In the genomic region with DNA sequence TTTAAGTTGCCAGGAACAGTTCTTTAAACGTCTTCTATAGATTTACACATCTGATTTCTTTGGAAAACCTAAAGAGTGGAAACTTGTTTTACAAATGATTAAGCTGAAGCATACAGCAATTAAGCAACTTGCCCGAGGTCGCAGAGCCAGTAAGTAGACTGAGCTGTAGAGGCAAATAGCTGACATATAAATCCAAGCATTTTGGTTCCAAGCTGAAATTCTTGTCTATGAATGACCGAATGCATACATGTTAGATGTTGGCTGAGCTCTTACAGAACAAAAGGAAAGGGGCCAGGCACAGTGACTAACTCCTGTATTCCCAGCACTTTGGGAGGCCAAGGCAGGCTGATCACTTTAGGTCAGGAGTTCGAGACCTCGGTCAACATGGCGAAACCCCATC, we compare ENCODE assay signal across 29 cellular contexts.
A peak's percentile ranks its signal among the peaks of the same experiment; 100 is the strongest.
DNase-seq lines count a peak whose midpoint lies in the region; ATAC-seq, FAIRE-seq and TF ChIP-seq lines count a peak whose summit lies in the region.
"Had no signal": no experiment of that assay in that cellular context is flagged by ENCODE, and none has a peak within 500 bp of the region (broad histone marks: within the 10 kb centered on the region; RNA-seq: fewer than 3 reads in every experiment).

No MANE protein-coding gene starts in this region.

- ATAC-seq in stimulated activated effector memory CD8-positive, alpha-beta T cell treated with anti-CD3 and anti-CD28 coated beads, Interleukin-12 subunit alpha, Interleukin-12 subunit beta, amount 100 ng/mL, for 72 hours: no peak
- no peak for ATAC-seq in HepG2
- no peak for ATAC-seq in upper lobe of left lung (ENCODE audit: low FRiP score in 2 of 2)
- ATAC-seq: gastrocnemius medialis; left colon; stimulated activated naive CD8-positive, alpha-beta T cell treated with anti-CD3 and anti-CD28 coated beads, Interleukin-15, amount 100 ng/mL, for 72 hours had no signal

- DNase-seq in mammary epithelial cell (no peak), MCF 10A (ENCODE audit: unreplicated experiment) (no peak), dermis blood vessel endothelial cell (peak; percentile 15), glomerular visceral epithelial cell (ENCODE audit: extremely low spot score) (peak; percentile 45), LoVo (ENCODE audit: low spot score) (no peak), HepG2 (ENCODE audit: low spot score) (no peak), upper lobe of left lung (no peak)
- DNase-seq in stimulated activated effector memory CD8-positive, alpha-beta T cell treated with anti-CD3 and anti-CD28 coated beads, Interleukin-12 subunit alpha, Interleukin-12 subunit beta, amount 100 ng/mL, for 72 hours (ENCODE audit: low spot score in 2 of 2): no peak
- DNase-seq: activated CD4-positive, alpha-beta T cell treated with anti-CD3 and anti-CD28 coated beads, Interleukin-2, amount 50 U/mL, for 48 hours; activated CD8-positive, alpha-beta memory T cell treated with anti-CD3 and anti-CD28 coated beads, Interleukin-2, amount 50 U/mL, for 4 hours; caudate nucleus; gastrocnemius medialis; GF-D8; H9; left colon; naive B cell; NCI-H1105; NCI-H187 treated with DMSO at 0.1 percent for 48 hours; NCI-H524 treated with DMSO at 0.1 percent for 48 hours; nucleus accumbens; PC-9; stimulated activated naive CD8-positive, alpha-beta T cell treated with anti-CD3 and anti-CD28 coated beads, Interleukin-15, amount 100 ng/mL, for 72 hours; T-helper 1 cell had no signal

- H3K36me3 Mint-ChIP-seq in MCF 10A (ENCODE audit: insufficient read depth, unreplicated experiment): peaks cover 4% of the 10 kb centered on the region
- H3K36me3 Mint-ChIP-seq in stimulated activated effector memory CD8-positive, alpha-beta T cell treated with anti-CD3 and anti-CD28 coated beads, Interleukin-12 subunit alpha, Interleukin-12 subunit beta, amount 100 ng/mL, for 72 hours: no peaks in the 10 kb centered on the region
- H3K36me3 Mint-ChIP-seq: activated naive CD4-positive, alpha-beta T cell treated with anti-CD3 and anti-CD28 coated beads, Interleukin-2, amount 50 U/mL, for 24 hours; IgD-negative memory B cell had no signal

- no peaks in the 10 kb centered on the region for H3K9me3 ChIP-seq in mammary epithelial cell (replicated peaks; ENCODE audit: insufficient read depth, low read length)
- H3K9me3 ChIP-seq in HepG2 (ENCODE audit: low read length): no peaks in the 10 kb centered on the region
- H3K9me3 ChIP-seq in upper lobe of left lung: no peaks in the 10 kb centered on the region
- H3K9me3 ChIP-seq: gastrocnemius medialis had no signal

- H3K27ac Mint-ChIP-seq in MCF 10A (ENCODE audit: low read depth, unreplicated experiment): no peak overlapping the region
- H3K27ac Mint-ChIP-seq in stimulated activated effector memory CD8-positive, alpha-beta T cell treated with anti-CD3 and anti-CD28 coated beads, Interleukin-12 subunit alpha, Interleukin-12 subunit beta, amount 100 ng/mL, for 72 hours: no peak overlapping the region
- H3K27ac Mint-ChIP-seq: activated T-helper 1 cell treated with anti-CD3 and anti-CD28 coated beads, Interleukin-12 subunit alpha, Interleukin-12 subunit beta, Interleukin-2, Interleukin-4 antibody, amounts not matched to agents 30 ng/mL and 10 ng/mL and 1 ng/mL, durations not matched to agents 14 hours and 24 hours and 36 hours; B cell; IgD-negative memory B cell had no signal

- FAIRE-seq in HepG2 (lab: Jason Lieb, UNC): no peak
- FAIRE-seq: GM19239 had no signal

- H4K20me1 ChIP-seq in mammary epithelial cell (ENCODE audit: insufficient read depth, low read length) (no peaks in the 10 kb centered on the region), HepG2 (ENCODE audit: insufficient read depth, low read length) (no peaks in the 10 kb centered on the region)

- TF ChIP-seq CTCF in mammary epithelial cell (conservative IDR thresholded peaks at IDR 0.05 in 1 of 2, IDR thresholded peaks at IDR 0.05 in 1 of 2; ENCODE audit: extremely low read depth in 1 of 2, insufficient read depth in 1 of 2, low read depth in 1 of 2, low read length in 2 of 2) (no peak), MCF 10A (IDR thresholded peaks at IDR 0.05; ENCODE audit: unreplicated experiment) (no peak), HepG2 (CRISPR knock-in tag; IDR thresholded peaks at IDR 0.05) (no peak), upper lobe of left lung (IDR thresholded peaks at IDR 0.05) (no peak)

- H3K27me3 ChIP-seq in mammary epithelial cell (ENCODE audit: insufficient read depth, low read length): no peaks in the 10 kb centered on the region
- no peaks in the 10 kb centered on the region for H3K27me3 ChIP-seq in HepG2 (ENCODE audit: control insufficient read depth in 1 of 2, insufficient read depth in 2 of 2, low read length in 2 of 2)
- no peaks in the 10 kb centered on the region for H3K27me3 ChIP-seq in upper lobe of left lung
- H3K27me3 ChIP-seq: gastrocnemius medialis, hepatocyte had no signal

- BruUV-seq in mammary epithelial cell (replicated peaks; lab: Mats Ljungman, UMichigan) (no TSS peak), MCF 10A (replicated peaks; lab: Mats Ljungman, UMichigan) (no TSS peak), HepG2 (replicated peaks; lab: Mats Ljungman, UMichigan) (no TSS peak)

- H3K4me2 ChIP-seq in mammary epithelial cell (ENCODE audit: insufficient read depth, low read depth, low read length) (no peak overlapping the region), HepG2 (ENCODE audit: low read depth, low read length) (no peak overlapping the region)
- H3K4me2 ChIP-seq: hepatocyte, PC-9 had no signal

- H3K27ac ChIP-seq in mammary epithelial cell (ENCODE audit: insufficient read depth, low read depth, low read length) (peak overlapping the region; percentile 95), HepG2 (ENCODE audit: extremely low read length, insufficient read depth, low read length) (no peak overlapping the region), upper lobe of left lung (no peak overlapping the region)
- H3K27ac ChIP-seq: gastrocnemius medialis, hepatocyte, PC-9 had no signal

- H3K36me3 ChIP-seq in mammary epithelial cell (ENCODE audit: insufficient read depth, low read length) (no peaks in the 10 kb centered on the region), HepG2 (replicated peaks in 1 of 2; ENCODE audit: control insufficient read depth in 1 of 2, insufficient read depth in 2 of 2, low read length in 2 of 2) (no peaks in the 10 kb centered on the region), upper lobe of left lung (no peaks in the 10 kb centered on the region)
- H3K36me3 ChIP-seq: gastrocnemius medialis had no signal

- no peak for TF ChIP-seq EP300 in HepG2 (IDR thresholded peaks at IDR 0.05; ENCODE audit: low read depth in 2 of 2, low read length in 2 of 2)
- no peak for TF ChIP-seq EP300 in HepG2 (CRISPR knock-in tag; IDR thresholded peaks at IDR 0.05; ENCODE audit: borderline replicate concordance)
- no peak for TF ChIP-seq EP300 in upper lobe of left lung (IDR thresholded peaks at IDR 0.05)

- H3K27me3 Mint-ChIP-seq in MCF 10A (ENCODE audit: insufficient read depth, unreplicated experiment): no peaks in the 10 kb centered on the region
- H3K27me3 Mint-ChIP-seq: activated naive CD4-positive, alpha-beta T cell treated with anti-CD3 and anti-CD28 coated beads, Interleukin-2, amount 50 U/mL, for 24 hours; B cell; IgD-negative memory B cell had no signal

- POLR2A ChIA-PET in MCF 10A (lab: Yijun Ruan, JAX) (no interaction called here), HepG2 (lab: Yijun Ruan, JAX) (no interaction called here)

- H3K9ac ChIP-seq in mammary epithelial cell (ENCODE audit: insufficient read depth, low read length) (no peak overlapping the region), HepG2 (ENCODE audit: insufficient read depth, low read depth, low read length) (no peak overlapping the region)

- no peak for TF ChIP-seq RAD21 in HepG2 (CRISPR knock-in tag; IDR thresholded peaks at IDR 0.05)

- no peaks in the 10 kb centered on the region for H3K9me3 Mint-ChIP-seq in MCF 10A (ENCODE audit: unreplicated experiment)
- H3K9me3 Mint-ChIP-seq in stimulated activated effector memory CD8-positive, alpha-beta T cell treated with anti-CD3 and anti-CD28 coated beads, Interleukin-12 subunit alpha, Interleukin-12 subunit beta, amount 100 ng/mL, for 72 hours: no peaks in the 10 kb centered on the region
- H3K9me3 Mint-ChIP-seq: activated naive CD4-positive, alpha-beta T cell treated with anti-CD3 and anti-CD28 coated beads, Interleukin-2, amount 50 U/mL, for 24 hours; IgD-negative memory B cell; naive B cell had no signal

- CTCF ChIA-PET in mammary epithelial cell (lab: Charles Lee; ENCODE audit: low non-redundant PET): interaction anchor here (0.7 kb wide), 1 partner anchor 16 kb away, joined by 3 read pairs; no protein-coding TSS in a partner anchor
- CTCF ChIA-PET in MCF 10A (lab: Yijun Ruan, JAX): interaction anchor here (0.6 to 0.7 kb wide), 2 partner anchors 10 to 403 kb away, joined by 3 read pairs; no protein-coding TSS in a partner anchor
- CTCF ChIA-PET in HepG2 (lab: Yijun Ruan, JAX; ENCODE audit: low intra/inter-chr PET ratio, low total read pairs): no interaction called here

- in situ Hi-C loops in mammary epithelial cell (cut with MboI; ENCODE audit: low sequenced_read_pairs in 2 of 2): no loop called here
- in situ Hi-C loops in HepG2 (cut with HindIII; ENCODE audit: extremely low pct_ligation_motif_present, low pct_unique_long_range_greater_than_20kb): no loop called here

- dilution Hi-C loops in mammary epithelial cell (cut with HindIII; ENCODE audit: low sequenced_read_pairs): loop anchor here (10.0 kb wide), 2 partner anchors 205 to 255 kb away; no protein-coding TSS in a partner anchor

- H3K4me1 ChIP-seq in mammary epithelial cell (ENCODE audit: insufficient read depth, low read length) (peaks cover 33% of the 10 kb centered on the region), HepG2 (ENCODE audit: insufficient read depth, low read length) (no peaks in the 10 kb centered on the region), upper lobe of left lung (peaks cover 0 to 13% (median 3%) of the 10 kb centered on the region in 4 donors)

- H3K4me3 Mint-ChIP-seq in MCF 10A (ENCODE audit: unreplicated experiment): no peak overlapping the region
- H3K4me3 Mint-ChIP-seq in stimulated activated effector memory CD8-positive, alpha-beta T cell treated with anti-CD3 and anti-CD28 coated beads, Interleukin-12 subunit alpha, Interleukin-12 subunit beta, amount 100 ng/mL, for 72 hours: no peak overlapping the region
- H3K4me3 Mint-ChIP-seq: activated naive CD4-positive, alpha-beta T cell treated with anti-CD3 and anti-CD28 coated beads, Interleukin-2, amount 50 U/mL, for 24 hours; activated T-helper 1 cell treated with anti-CD3 and anti-CD28 coated beads, Interleukin-12 subunit alpha, Interleukin-12 subunit beta, Interleukin-2, Interleukin-4 antibody, amounts not matched to agents 30 ng/mL and 10 ng/mL and 1 ng/mL, durations not matched to agents 14 hours and 24 hours and 36 hours; B cell; H9; IgD-negative memory B cell; naive B cell; stimulated activated naive CD8-positive, alpha-beta T cell treated with anti-CD3 and anti-CD28 coated beads, Interleukin-15, amount 100 ng/mL, for 72 hours had no signal

- H2AFZ ChIP-seq in mammary epithelial cell (ENCODE audit: low read depth, low read length) (no peak overlapping the region), HepG2 (ENCODE audit: low read length) (no peak overlapping the region)
- H2AFZ ChIP-seq: hepatocyte, PC-9 had no signal

- intact Hi-C loops in mammary epithelial cell (cut with micrococcal nuclease) (loop anchor here (2.0 to 5.0 kb wide), 5 partner anchors 25 to 221 kb away; no protein-coding TSS in a partner anchor), MCF 10A (cut with micrococcal nuclease) (loop anchor here (5.0 kb wide), 1 partner anchor 242 kb away; no protein-coding TSS in a partner anchor), HepG2 (cut with micrococcal nuclease; ENCODE audit: unreplicated experiment) (no loop called here)

- H3K4me3 ChIP-seq in mammary epithelial cell (replicated peaks in 1 of 3; ENCODE audit: insufficient read depth in 1 of 3, low read depth in 2 of 3, low read length in 3 of 3) (no peak overlapping the region), HepG2 (replicated peaks in 1 of 3; ENCODE audit: insufficient read depth in 1 of 3, low read depth in 2 of 3, low read length in 3 of 3) (no peak overlapping the region), upper lobe of left lung (no peak overlapping the region)
- H3K4me3 ChIP-seq: gastrocnemius medialis, hepatocyte, PC-9 had no signal

- H3K79me2 ChIP-seq in mammary epithelial cell (ENCODE audit: insufficient read depth, low read length): no peaks in the 10 kb centered on the region
- H3K79me2 ChIP-seq in HepG2 (ENCODE audit: insufficient read depth, low read length): no peaks in the 10 kb centered on the region
- H3K79me2 ChIP-seq: hepatocyte had no signal

- no peak for TF ChIP-seq POLR2A in HepG2 (IDR thresholded peaks at IDR 0.05; ENCODE audit: insufficient read depth in 1 of 2, low read depth in 2 of 2, low read length in 2 of 2)
- no peak for TF ChIP-seq POLR2A in upper lobe of left lung (IDR thresholded peaks at IDR 0.05)

- WGBS in mammary epithelial cell (ENCODE audit: low coverage, missing lambda C conversion rate): 96% methylated on average over 7 of the region's 7 CpGs
- 45% methylated on average over 7 of the region's 7 CpGs for WGBS in HepG2 (ENCODE audit: low lambda C conversion rate)
- 83 to 89% methylated on average over 7 of the region's 7 CpGs for WGBS in upper lobe of left lung, 2 donors

- H3K4me1 Mint-ChIP-seq in MCF 10A (ENCODE audit: insufficient read depth, unreplicated experiment): peaks cover 31% of the 10 kb centered on the region
- H3K4me1 Mint-ChIP-seq in stimulated activated effector memory CD8-positive, alpha-beta T cell treated with anti-CD3 and anti-CD28 coated beads, Interleukin-12 subunit alpha, Interleukin-12 subunit beta, amount 100 ng/mL, for 72 hours: peaks cover 23% of the 10 kb centered on the region

Comparison
In these comparisons a context has a peak if more than half of its experiments do, and no peak if none do; other contexts are left out.
1. DNase-seq: peak in dermis blood vessel endothelial cell (single experiment) and glomerular visceral epithelial cell (single experiment); none in mammary epithelial cell (single experiment), MCF 10A (single experiment), LoVo (single experiment), stimulated activated effector memory CD8-positive, alpha-beta T cell treated with anti-CD3 and anti-CD28 coated beads, Interleukin-12 subunit alpha, Interleukin-12 subunit beta, amount 100 ng/mL, for 72 hours (0 of 2), HepG2 (single experiment) and upper lobe of left lung (0 of 2).